12 cellular contexts compared by ENCODE assay signal in genomic region chrX:22699591-22700091, GRCh38.
DNase-seq lines count a peak whose midpoint lies in the region; ATAC-seq and TF ChIP-seq lines count a peak whose summit lies in the region.
"Had no signal": no experiment of that assay in that cellular context is flagged by ENCODE, and none has a peak within 500 bp of the region (broad histone marks: within the 10 kb centered on the region; RNA-seq: fewer than 3 reads in every experiment).

No MANE protein-coding gene starts in this region.

- DNase-seq in ELF-1 (ENCODE audit: low read depth, low spot score) (peak; percentile 16), amniotic stem cell (lab: John Stamatoyannopoulos, UW) (peak; percentile 38), fibroblast of the aortic adventitia (ENCODE audit: low read depth) (peak; percentile 82), pulmonary artery endothelial cell (ENCODE audit: low read depth, low spot score) (peak; percentile 30), cerebellum (ENCODE audit: low spot score) (no peak), HUDEP-2 (lab: John Stamatoyannopoulos, UW; ENCODE audit: unreplicated experiment in 76 of 76) (no peak)
- no peak for DNase-seq in activated CD4-positive, alpha-beta memory T cell treated with anti-CD3 and anti-CD28 coated beads, Interleukin-2, amount 10 ng/mL, durations not matched to agents 7 days and 5 days
- DNase-seq: activated naive CD4-positive, alpha-beta T cell treated with anti-CD3 and anti-CD28 coated beads for 36 hours; H7; stimulated activated CD4-positive, alpha-beta T cell treated with anti-CD3 and anti-CD28 coated beads, Interleukin-2, amount 100 ng/mL, for 48 hours had no signal

- no peaks in the 10 kb centered on the region for H3K4me1 Mint-ChIP-seq in activated CD4-positive, alpha-beta memory T cell treated with anti-CD3 and anti-CD28 coated beads, Interleukin-2, amount 10 ng/mL, durations not matched to agents 7 days and 5 days

- H3K27ac Mint-ChIP-seq in activated CD4-positive, alpha-beta memory T cell treated with anti-CD3 and anti-CD28 coated beads, Interleukin-2, amount 10 ng/mL, durations not matched to agents 7 days and 5 days, result no peak overlapping the region
- H3K27ac Mint-ChIP-seq: activated naive CD4-positive, alpha-beta T cell treated with anti-CD3 and anti-CD28 coated beads for 36 hours had no signal

- no peak for ATAC-seq in HG02642 (IDR thresholded peaks at IDR 0.05; ENCODE audit: poor library complexity, unreplicated experiment)

- no peaks in the 10 kb centered on the region for H3K36me3 Mint-ChIP-seq in activated CD4-positive, alpha-beta memory T cell treated with anti-CD3 and anti-CD28 coated beads, Interleukin-2, amount 10 ng/mL, durations not matched to agents 7 days and 5 days (ENCODE audit: low read depth)

- no peak overlapping the region for H3K4me3 ChIP-seq in fibroblast of the aortic adventitia (ENCODE audit: low read depth, low read length)
- H3K4me3 ChIP-seq: coronary artery had no signal

- CTCF ChIA-PET in activated CD4-positive, alpha-beta memory T cell treated with anti-CD3 and anti-CD28 coated beads, Interleukin-2, amount 10 ng/mL, durations not matched to agents 7 days and 5 days (lab: Charles Lee), result no interaction called here

- no peaks in the 10 kb centered on the region for H3K9me3 Mint-ChIP-seq in activated CD4-positive, alpha-beta memory T cell treated with anti-CD3 and anti-CD28 coated beads, Interleukin-2, amount 10 ng/mL, durations not matched to agents 7 days and 5 days
- H3K9me3 Mint-ChIP-seq: activated naive CD4-positive, alpha-beta T cell treated with anti-CD3 and anti-CD28 coated beads for 36 hours had no signal

- POLR2A ChIA-PET in activated CD4-positive, alpha-beta memory T cell treated with anti-CD3 and anti-CD28 coated beads, Interleukin-2, amount 10 ng/mL, durations not matched to agents 7 days and 5 days (lab: Charles Lee), result no interaction called here

- TF ChIP-seq CTCF in fibroblast of the aortic adventitia (IDR thresholded peaks at IDR 0.05; ENCODE audit: insufficient read depth, low read length), result no peak

- H3K4me3 Mint-ChIP-seq in activated CD4-positive, alpha-beta memory T cell treated with anti-CD3 and anti-CD28 coated beads, Interleukin-2, amount 10 ng/mL, durations not matched to agents 7 days and 5 days, result no peak overlapping the region
- H3K4me3 Mint-ChIP-seq: activated naive CD4-positive, alpha-beta T cell treated with anti-CD3 and anti-CD28 coated beads for 36 hours had no signal

- no peaks in the 10 kb centered on the region for H3K27me3 Mint-ChIP-seq in activated CD4-positive, alpha-beta memory T cell treated with anti-CD3 and anti-CD28 coated beads, Interleukin-2, amount 10 ng/mL, durations not matched to agents 7 days and 5 days

Comparison
In these comparisons a context has a peak if more than half of its experiments do, and no peak if none do; other contexts are left out.
1. DNase-seq: peak in ELF-1 (single experiment), amniotic stem cell (single experiment), fibroblast of the aortic adventitia (single experiment) and pulmonary artery endothelial cell (single experiment); none in activated CD4-positive, alpha-beta memory T cell treated with anti-CD3 and anti-CD28 coated beads, Interleukin-2, amount 10 ng/mL, durations not matched to agents 7 days and 5 days (single experiment), cerebellum (single experiment) and HUDEP-2 (0 of 76).